Comparison of ENCODE assay signal across 27 cellular contexts in the genomic region with DNA sequence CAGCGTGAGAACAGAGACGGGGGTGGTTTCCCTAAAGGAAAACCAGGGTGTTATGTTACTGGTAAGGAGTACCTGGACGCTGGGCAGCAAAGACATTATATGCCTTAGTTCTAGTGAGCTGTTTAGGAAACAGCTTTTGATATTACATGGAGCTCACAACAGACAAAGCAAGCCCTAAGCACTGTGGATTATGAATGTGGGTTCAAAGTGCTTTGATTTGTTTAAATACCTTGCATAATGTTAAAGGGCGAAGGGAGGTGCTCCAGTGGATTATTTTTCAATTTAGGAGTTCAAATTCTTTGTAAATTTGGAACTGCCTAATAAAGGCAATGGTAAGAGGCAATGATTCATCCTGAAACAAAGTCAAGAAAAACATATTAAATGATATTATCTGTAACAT. TPM values are rescaled to one million over a fixed set of nuclear protein-coding genes. Genes with fewer than 3 reads are reported as not detected.
"Had no signal": no experiment of that assay in that cellular context is flagged by ENCODE, and none has a peak within 500 bp of the region (broad histone marks: within the 10 kb centered on the region; RNA-seq: fewer than 3 reads in every experiment).

No MANE protein-coding gene starts in this region.

- H3K27ac Mint-ChIP-seq: nephron had no signal

- H3K4me3 Mint-ChIP-seq: naive B cell, nephron had no signal

- H3K9me3 ChIP-seq: esophagus muscularis mucosa, gastrocnemius medialis, heart right ventricle, left ventricle myocardium inferior, neutrophil, psoas muscle, spleen, testis, tibial nerve, upper lobe of right lung, vagina had no signal

- ATAC-seq: gastrocnemius medialis, heart right ventricle, psoas muscle, upper lobe of right lung had no signal

- H3K27ac ChIP-seq: coronary artery, epithelial cell of prostate, esophagus muscularis mucosa, gastrocnemius medialis, heart right ventricle, left ventricle myocardium inferior, neutrophil, psoas muscle, spleen, testis, tibial nerve, upper lobe of right lung had no signal

- H3K36me3 ChIP-seq: gastrocnemius medialis, left ventricle myocardium inferior, neutrophil, vagina had no signal

- H3K27me3 Mint-ChIP-seq: naive B cell had no signal

- H3K4me1 Mint-ChIP-seq: nephron had no signal

- H3K27me3 ChIP-seq: esophagus muscularis mucosa, gastrocnemius medialis, heart right ventricle, neutrophil, spleen, testis, tibial nerve, upper lobe of right lung, vagina had no signal

- H3K4me3 ChIP-seq: coronary artery, esophagus muscularis mucosa, gastrocnemius medialis, heart right ventricle, left ventricle myocardium inferior, lung, psoas muscle, spleen, testis, tibial nerve, upper lobe of right lung, vagina had no signal

- H3K9me3 Mint-ChIP-seq: naive B cell, nephron had no signal

- H3K4me1 ChIP-seq: esophagus muscularis mucosa, heart right ventricle, left ventricle myocardium inferior, spleen, testis, tibial nerve, upper lobe of right lung, vagina had no signal

- DNase-seq: effector CD8-positive, alpha-beta T cell; gastrocnemius medialis; heart right ventricle; hypothalamus; left ventricle myocardium inferior; mesendoderm; naive B cell; psoas muscle; retina; spleen; stimulated activated CD4-positive, alpha-beta T cell treated with anti-CD3 and anti-CD28 coated beads, Interleukin-15, amount 100 ng/mL, for 24 hours; stimulated activated CD4-positive, alpha-beta T cell treated with anti-CD3 and anti-CD28 coated beads, Interleukin-1b, Interleukin-23, amount 100 ng/mL, for 48 hours; stimulated activated CD4-positive, alpha-beta T cell treated with anti-CD3 and anti-CD28 coated beads, Interleukin-4, amount 100 ng/mL, for 24 hours; stimulated activated naive CD4-positive, alpha-beta T cell treated with Interleukin-2 at 50 U/mL for 16 hours; testis; upper lobe of right lung had no signal

RNA-seq across cellular contexts. Expression of a gene that starts 13.8 kb away (rescaled TPM):
- total RNA-seq: chondrocyte, dermis microvascular lymphatic vessel endothelial cell, heart right ventricle, left ventricle myocardium inferior, sciatic nerve, upper lobe of right lung had no signal
- polyA plus RNA-seq: heart right ventricle, psoas muscle had no signal
